Comparison of ENCODE assay signal across 8 cellular contexts in the genomic region with DNA sequence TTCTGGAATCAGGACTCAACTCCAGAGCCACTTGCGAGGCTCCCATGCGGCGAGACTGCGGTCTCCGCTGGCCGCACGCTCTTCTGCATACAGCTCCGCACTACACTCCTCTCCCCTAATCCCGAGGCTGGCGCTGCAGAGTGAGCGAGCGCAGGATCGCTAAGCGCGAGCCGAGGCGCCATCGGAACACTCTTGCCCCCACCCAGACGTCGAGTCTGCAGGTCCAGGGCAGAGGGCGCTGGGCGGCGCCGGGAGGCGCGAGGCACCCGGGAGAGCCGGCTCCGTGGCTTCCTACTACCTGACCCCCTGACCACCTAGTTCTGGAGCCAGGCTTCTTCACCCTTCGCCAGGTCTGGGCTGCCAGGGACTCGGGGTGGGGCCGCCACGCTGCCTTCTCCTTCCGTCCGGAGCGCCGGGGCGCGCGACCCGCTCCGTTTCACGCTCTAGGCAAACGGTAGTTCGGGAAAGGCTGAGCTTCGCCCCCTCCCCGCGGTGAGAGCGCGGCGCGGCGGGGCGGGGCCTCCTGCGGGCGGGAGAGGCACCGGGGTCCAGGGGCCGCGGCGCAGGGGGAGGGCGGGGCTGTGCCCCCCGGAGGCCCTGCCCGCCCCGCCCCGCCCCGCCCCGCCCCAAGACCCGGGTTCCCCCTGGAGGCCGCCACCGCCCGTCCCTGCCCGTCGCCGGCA. TPM values are rescaled to one million over a fixed set of nuclear protein-coding genes. Genes with fewer than 3 reads are reported as not detected.
DNase-seq lines count a peak whose midpoint lies in the region; ATAC-seq and TF ChIP-seq lines count a peak whose summit lies in the region.

No MANE protein-coding gene starts in this region.

- H3K4me3 Mint-ChIP-seq in activated naive CD4-positive, alpha-beta T cell treated with anti-CD3 and anti-CD28 coated beads, Interleukin-2, amount 50 U/mL, for 24 hours: peak overlapping the region; percentile 88

- H3K4me3 ChIP-seq in SJCRH30 (peak overlapping the region; percentile 69), neutrophil (ENCODE audit: low read depth in 1 of 2, low read length in 1 of 2) (peak overlapping the region; percentile 54 to 66), upper lobe of right lung (peak overlapping the region; percentile 70)

- peak overlapping the region; percentile 36; the same call in 1 of the 2 replicates for H3K27ac ChIP-seq in SJCRH30
- H3K27ac ChIP-seq in neutrophil: no peak overlapping the region
- H3K27ac ChIP-seq in upper lobe of right lung: peak overlapping the region; percentile 86

- TF ChIP-seq CTCF in neutrophil (IDR thresholded peaks at IDR 0.05) (no peak), upper lobe of right lung (IDR thresholded peaks at IDR 0.05) (no peak)

- H3K27ac Mint-ChIP-seq in activated naive CD4-positive, alpha-beta T cell treated with anti-CD3 and anti-CD28 coated beads, Interleukin-2, amount 50 U/mL, for 24 hours: no peak overlapping the region

- peak; percentile 80 for DNase-seq in EL
- DNase-seq in Kasumi-1 (lab: John Stamatoyannopoulos, UW): peak; percentile 63
- DNase-seq in SJCRH30: peak; percentile 65 to 71
- DNase-seq in glomerular visceral epithelial cell (ENCODE audit: extremely low spot score): peak; percentile 77
- peak; percentile 88 for DNase-seq in upper lobe of right lung

- H3K4me1 ChIP-seq in SJCRH30 (peaks cover 6% of the 10 kb centered on the region; the same call in 1 of the 2 replicates), neutrophil (ENCODE audit: control insufficient read depth in 1 of 2, insufficient read depth in 1 of 2, low read depth in 1 of 2, low read length in 1 of 2) (peaks cover 9 to 24% of the 10 kb centered on the region in 2 experiments), upper lobe of right lung (peaks cover 14% of the 10 kb centered on the region)

- H3K27me3 Mint-ChIP-seq in activated naive CD4-positive, alpha-beta T cell treated with anti-CD3 and anti-CD28 coated beads, Interleukin-2, amount 50 U/mL, for 24 hours: peaks cover 6% of the 10 kb centered on the region

- no peaks in the 10 kb centered on the region for H3K27me3 ChIP-seq in SJCRH30
- peaks cover 97% of the 10 kb centered on the region for H3K27me3 ChIP-seq in neutrophil
- H3K27me3 ChIP-seq in upper lobe of right lung: no peaks in the 10 kb centered on the region

- H3K4me1 Mint-ChIP-seq in activated naive CD4-positive, alpha-beta T cell treated with anti-CD3 and anti-CD28 coated beads, Interleukin-2, amount 50 U/mL, for 24 hours: peaks cover 27% of the 10 kb centered on the region

- intact Hi-C loops in upper lobe of right lung (cut with DNase I): no loop called here

- ATAC-seq in GM21786 (IDR thresholded peaks at IDR 0.05; ENCODE audit: unreplicated experiment) (peak; percentile 68), upper lobe of right lung (peak; percentile 89)

- H3K9me3 Mint-ChIP-seq in activated naive CD4-positive, alpha-beta T cell treated with anti-CD3 and anti-CD28 coated beads, Interleukin-2, amount 50 U/mL, for 24 hours: no peaks in the 10 kb centered on the region

- H3K36me3 ChIP-seq in SJCRH30: no peaks in the 10 kb centered on the region
- no peaks in the 10 kb centered on the region for H3K36me3 ChIP-seq in neutrophil
- H3K36me3 ChIP-seq in upper lobe of right lung: no peaks in the 10 kb centered on the region

- H3K9me3 ChIP-seq in SJCRH30 (replicated peaks) (no peaks in the 10 kb centered on the region), neutrophil (no peaks in the 10 kb centered on the region), upper lobe of right lung (no peaks in the 10 kb centered on the region)

- H3K36me3 Mint-ChIP-seq in activated naive CD4-positive, alpha-beta T cell treated with anti-CD3 and anti-CD28 coated beads, Interleukin-2, amount 50 U/mL, for 24 hours: peaks cover 5% of the 10 kb centered on the region

RNA-seq across cellular contexts. Expression of a gene that starts 5.4 kb away (rescaled TPM):
- total RNA-seq in SJCRH30 (2014; rRNA removed; shearing (Covaris generic)): 10.6 and 16.7 TPM in 2 replicates
- total RNA-seq in upper lobe of right lung: 15.4 TPM

RNA-seq across cellular contexts. Expression of a gene that starts 44.2 kb away (rescaled TPM):
- 7.1 and 7.3 TPM in 2 replicates for total RNA-seq in SJCRH30 (2014; rRNA removed; shearing (Covaris generic))
- 7.6 TPM for total RNA-seq in upper lobe of right lung
